ENCODE assay signal across 17 cellular contexts in the genomic region with DNA sequence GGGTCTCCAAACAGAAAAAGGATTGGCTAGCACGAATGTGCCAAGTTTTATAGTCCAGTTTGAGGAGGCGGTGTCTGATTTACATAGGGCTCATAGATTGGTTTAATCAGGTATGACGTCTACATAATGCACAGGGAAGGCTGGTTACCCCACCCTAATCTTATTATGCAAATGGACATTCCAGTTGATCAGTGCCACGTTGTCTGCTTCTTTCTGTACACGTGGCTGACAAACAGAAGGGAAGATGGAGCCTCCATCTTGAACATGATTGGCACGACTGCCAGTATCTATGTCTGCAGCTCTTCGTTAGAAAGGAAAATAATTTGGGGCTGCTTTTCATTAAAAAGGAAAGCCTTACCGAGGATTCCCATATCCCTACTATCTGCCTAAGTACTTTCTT. TPM values are rescaled to one million over a fixed set of nuclear protein-coding genes. Genes with fewer than 3 reads are reported as not detected.
DNase-seq lines count a peak whose midpoint lies in the region; TF ChIP-seq lines count a peak whose summit lies in the region.
"Had no signal": no experiment of that assay in that cellular context is flagged by ENCODE, and none has a peak within 500 bp of the region (broad histone marks: within the 10 kb centered on the region; RNA-seq: fewer than 3 reads in every experiment).

No MANE protein-coding gene starts in this region.

- no peaks in the 10 kb centered on the region for H4K20me1 ChIP-seq in neural progenitor cell (ENCODE audit: low read depth)

- H3K9ac ChIP-seq in neural progenitor cell = no peak overlapping the region

- H3K27ac ChIP-seq in VCaP (peak overlapping the region; percentile 52), neural progenitor cell (no peak overlapping the region)
- H3K27ac ChIP-seq: C4-2B, RWPE1 had no signal

- H3K4me3 ChIP-seq in BE2C (ENCODE audit: low read depth, low read length) = 0 out of 2 replicates have a peak overlapping the region, but pooled peaks have one; percentile 11
- H3K4me3 ChIP-seq in neural progenitor cell = no peak overlapping the region

- no peaks in the 10 kb centered on the region for H3K36me3 Mint-ChIP-seq in neural progenitor cell
- no peaks in the 10 kb centered on the region for H3K36me3 Mint-ChIP-seq in glutamatergic neuron (ENCODE audit: unreplicated experiment)

- H3K27ac Mint-ChIP-seq in neural progenitor cell (no peak overlapping the region), glutamatergic neuron (ENCODE audit: unreplicated experiment) (no peak overlapping the region)
- H3K27ac Mint-ChIP-seq: HFFc6 had no signal

- H3K36me3 ChIP-seq in BE2C (no peaks in the 10 kb centered on the region; the same call in 1 of the 2 replicates), neural progenitor cell (no peaks in the 10 kb centered on the region)

- H3K4me2 ChIP-seq in neural progenitor cell = no peak overlapping the region

- H3K4me1 Mint-ChIP-seq in neural progenitor cell (no peaks in the 10 kb centered on the region), glutamatergic neuron (ENCODE audit: low read depth, unreplicated experiment) (no peaks in the 10 kb centered on the region)

- H3K9me3 ChIP-seq in BE2C = no peaks in the 10 kb centered on the region
- H3K9me3 ChIP-seq in neural progenitor cell (ENCODE audit: low read depth) = no peaks in the 10 kb centered on the region

- peak overlapping the region; percentile 2 for H2AFZ ChIP-seq in neural progenitor cell (replicated peaks)

- no peak for TF ChIP-seq CTCF in BE2C (IDR thresholded peaks at IDR 0.05; ENCODE audit: low read depth, low read length)
- no peak for TF ChIP-seq CTCF in VCaP (conservative IDR thresholded peaks at IDR 0.05)
- no peak for TF ChIP-seq CTCF in neural progenitor cell (IDR thresholded peaks at IDR 0.05)
- no peak for TF ChIP-seq CTCF in glutamatergic neuron (IDR thresholded peaks at IDR 0.05; ENCODE audit: partially characterized antibody, unreplicated experiment)

- no peak overlapping the region for H3K4me3 Mint-ChIP-seq in neural progenitor cell
- no peak overlapping the region for H3K4me3 Mint-ChIP-seq in glutamatergic neuron (ENCODE audit: unreplicated experiment)
- H3K4me3 Mint-ChIP-seq: HFFc6 had no signal

- H3K4me1 ChIP-seq in BE2C = peaks cover 9% of the 10 kb centered on the region
- peaks cover 17% of the 10 kb centered on the region for H3K4me1 ChIP-seq in neural progenitor cell

- H3F3A ChIP-seq in neural progenitor cell (ENCODE audit: low read depth) = no peaks in the 10 kb centered on the region

- DNase-seq in BE2C = peak; percentile 73
- DNase-seq in NCI-H526 (lab: John Stamatoyannopoulos, UW) = peak; percentile 36 to 52
- DNase-seq in neural progenitor cell (ENCODE audit: low spot score) = peak; percentile 7
- no peak for DNase-seq in glutamatergic neuron
- DNase-seq in NCI-H128 (lab: John Stamatoyannopoulos, UW; ENCODE audit: unreplicated experiment) = no peak
- no peak for DNase-seq in COR-L47 (lab: John Stamatoyannopoulos, UW)
- no peak for DNase-seq in NCI-H446 (lab: John Stamatoyannopoulos, UW)
- DNase-seq: HFFc6, KG1, MV-4-11, NCI-H1417 treated with DMSO at 0.1 percent for 48 hours, NCI-H1930, NCI-H774, SIG-M5 had no signal

- no peaks in the 10 kb centered on the region for H3K79me2 ChIP-seq in neural progenitor cell (ENCODE audit: low read depth)

- no peaks in the 10 kb centered on the region for H3K27me3 ChIP-seq in BE2C
- H3K27me3 ChIP-seq in neural progenitor cell = no peaks in the 10 kb centered on the region

- H3K9me3 Mint-ChIP-seq in neural progenitor cell (no peaks in the 10 kb centered on the region), glutamatergic neuron (ENCODE audit: unreplicated experiment) (no peaks in the 10 kb centered on the region)
- H3K9me3 Mint-ChIP-seq: HFFc6 had no signal

- H3K27me3 Mint-ChIP-seq in neural progenitor cell (ENCODE audit: insufficient read depth, low read depth) (no peaks in the 10 kb centered on the region), glutamatergic neuron (ENCODE audit: unreplicated experiment) (peaks cover 2% of the 10 kb centered on the region)

RNA-seq across cellular contexts. Expression of a gene that starts 47.5 kb away (rescaled TPM):
- 5.5 TPM for polyA plus RNA-seq in BE2C (2012; ENCODE audit: insufficient read depth, insufficient read length, low read depth)
- 0.77 and 1.2 TPM in 2 replicates for total RNA-seq in neural progenitor cell (ENCODE audit: low replicate concordance)
- 1.9 TPM for total RNA-seq in glutamatergic neuron (ENCODE audit: unreplicated experiment)

Comparison
In these comparisons a context has a peak if more than half of its experiments do, and no peak if none do; other contexts are left out.
1. DNase-seq: peak in BE2C (single experiment), NCI-H526 (2 of 2) and neural progenitor cell (single experiment); none in glutamatergic neuron (single experiment), NCI-H128 (single experiment), COR-L47 (single experiment) and NCI-H446 (0 of 2).